Comparison of ENCODE assay signal across 8 cellular contexts in genomic region chr12:124389537-124390441, GRCh38.
DNase-seq lines count a peak whose midpoint lies in the region; ATAC-seq, FAIRE-seq and TF ChIP-seq lines count a peak whose summit lies in the region.

No MANE protein-coding gene starts in this region.

- H3K4me3 ChIP-seq in HCT116 (replicated peaks in 1 of 2; ENCODE audit: low read depth in 1 of 2, low read length in 2 of 2) = no peak overlapping the region
- peak overlapping the region in 1 of 2 donors; percentile 43 for H3K4me3 ChIP-seq in kidney (ENCODE audit: low read length in 2 of 2)

- no TSS peak for BruUV-seq in HCT116 (replicated peaks; lab: Mats Ljungman, UMichigan)

- H3K4me2 ChIP-seq in HCT116 (ENCODE audit: low read length) = peak overlapping the region; percentile 92

- TF ChIP-seq CTCF in HCT116 (IDR thresholded peaks at IDR 0.05 in 2 of 3, conservative IDR thresholded peaks at IDR 0.05 in 1 of 3; ENCODE audit: borderline replicate concordance in 1 of 3, insufficient read depth in 1 of 3, low read depth in 2 of 3, low read length in 2 of 3) (no peak), kidney (IDR thresholded peaks at IDR 0.05; ENCODE audit: borderline replicate concordance, extremely low read depth, insufficient read depth) (no peak)

- POLR2A ChIA-PET in HCT116 (lab: Charles Lee) = interaction anchor here (0.6 kb wide), 1 partner anchor 48 kb away, joined by 3 read pairs; no protein-coding TSS in a partner anchor

- ATAC-seq in HCT116 (no peak), HG03139 (IDR thresholded peaks at IDR 0.05; ENCODE audit: unreplicated experiment) (no peak)
- no peak for ATAC-seq in activated T-helper 17 cell treated with anti-CD3 and anti-CD28 coated beads, Interleukin-2, amount 50 U/mL, for 72 hours (replicated peaks)
- no peak for ATAC-seq in stimulated activated effector memory CD8-positive, alpha-beta T cell treated with anti-CD3 and anti-CD28 coated beads, Interleukin-12 subunit alpha, Interleukin-12 subunit beta, amount 100 ng/mL, for 72 hours

- H3K27ac ChIP-seq in HCT116 (ENCODE audit: low read depth, low read length) (peak overlapping the region; percentile 88), kidney (ENCODE audit: low read depth in 2 of 2, low read length in 2 of 2) (peak overlapping the region; percentile 97 to 99)

- H3K4me3 Mint-ChIP-seq in activated T-helper 17 cell treated with anti-CD3 and anti-CD28 coated beads, Interleukin-2, amount 50 U/mL, for 72 hours = peak overlapping the region; percentile 61
- peak overlapping the region; percentile 51 for H3K4me3 Mint-ChIP-seq in stimulated activated effector memory CD8-positive, alpha-beta T cell treated with anti-CD3 and anti-CD28 coated beads, Interleukin-12 subunit alpha, Interleukin-12 subunit beta, amount 100 ng/mL, for 72 hours

- H3K79me2 ChIP-seq in HCT116 (ENCODE audit: insufficient read depth, low read length) = no peaks in the 10 kb centered on the region

- H3K4me1 ChIP-seq in HCT116 (ENCODE audit: control insufficient read depth in 1 of 2, insufficient read depth in 2 of 2, low read length in 2 of 2) = peaks cover 59 to 89% of the 10 kb centered on the region in 2 experiments
- H3K4me1 ChIP-seq in kidney (ENCODE audit: control insufficient read depth in 1 of 2, insufficient read depth in 1 of 2, low read depth in 1 of 2, low read length in 2 of 2) = peaks cover 43 to 59% of the 10 kb centered on the region in 2 donors

- H3K9me3 ChIP-seq in HCT116 (ENCODE audit: control insufficient read depth in 1 of 2, insufficient read depth in 1 of 2, low read depth in 1 of 2, low read length in 2 of 2) (no peaks in the 10 kb centered on the region), kidney (ENCODE audit: control insufficient read depth in 1 of 2, low read length in 2 of 2) (no peaks in the 10 kb centered on the region)

- no peaks in the 10 kb centered on the region for H3K9me2 ChIP-seq in HCT116 (ENCODE audit: insufficient read depth)

- no peak for FAIRE-seq in kidney (lab: Jason Lieb, UNC)

- DNase-seq in HCT116 (ENCODE audit: low read depth, low spot score) (no peak), kidney (no peak), NCI-H2196 (lab: John Stamatoyannopoulos, UW; ENCODE audit: unreplicated experiment) (no peak), NOMO-1 treated with dmso at 0.1 percent for 144 hours (lab: John Stamatoyannopoulos, UW; ENCODE audit: unreplicated experiment) (no peak), NCI-H146 treated with DMSO at 0.1 percent for 48 hours (lab: John Stamatoyannopoulos, UW; ENCODE audit: unreplicated experiment) (no peak)
- no peak for DNase-seq in stimulated activated effector memory CD8-positive, alpha-beta T cell treated with anti-CD3 and anti-CD28 coated beads, Interleukin-12 subunit alpha, Interleukin-12 subunit beta, amount 100 ng/mL, for 72 hours (ENCODE audit: low spot score in 2 of 2)

- TF ChIP-seq POLR2A in HCT116 (IDR thresholded peaks at IDR 0.05; ENCODE audit: borderline replicate concordance, extremely low read depth, insufficient read depth, insufficient read length) = no peak

- no peaks in the 10 kb centered on the region for H3K27me3 Mint-ChIP-seq in activated T-helper 17 cell treated with anti-CD3 and anti-CD28 coated beads, Interleukin-2, amount 50 U/mL, for 72 hours

- no peaks in the 10 kb centered on the region for H3K9me3 Mint-ChIP-seq in activated T-helper 17 cell treated with anti-CD3 and anti-CD28 coated beads, Interleukin-2, amount 50 U/mL, for 72 hours
- no peaks in the 10 kb centered on the region for H3K9me3 Mint-ChIP-seq in stimulated activated effector memory CD8-positive, alpha-beta T cell treated with anti-CD3 and anti-CD28 coated beads, Interleukin-12 subunit alpha, Interleukin-12 subunit beta, amount 100 ng/mL, for 72 hours

- no peaks in the 10 kb centered on the region for H4K20me1 ChIP-seq in HCT116 (ENCODE audit: insufficient read depth)

- no peak for TF ChIP-seq RAD21 in HCT116 (IDR thresholded peaks at IDR 0.05; ENCODE audit: low read depth)

- CTCF ChIA-PET in HCT116 (lab: Charles Lee) = interaction anchor here (0.7 to 2.2 kb wide), 3 partner anchors 10 to 354 kb away, joined by 4 to 7 read pairs (median 6); no protein-coding TSS in a partner anchor

- peaks cover 10% of the 10 kb centered on the region for H3K4me1 Mint-ChIP-seq in activated T-helper 17 cell treated with anti-CD3 and anti-CD28 coated beads, Interleukin-2, amount 50 U/mL, for 72 hours
- peaks cover 52% of the 10 kb centered on the region for H3K4me1 Mint-ChIP-seq in stimulated activated effector memory CD8-positive, alpha-beta T cell treated with anti-CD3 and anti-CD28 coated beads, Interleukin-12 subunit alpha, Interleukin-12 subunit beta, amount 100 ng/mL, for 72 hours

- H3K9ac ChIP-seq in HCT116 (ENCODE audit: low read length) = peak overlapping the region; percentile 71; the same call in 1 of the 2 replicates
- H3K9ac ChIP-seq in kidney (ENCODE audit: low read length in 2 of 2) = peak overlapping the region in 1 of 2 donors; percentile 69

- RAD21 ChIA-PET in HCT116 (lab: Charles Lee; ENCODE audit: low non-redundant PET in 1 of 2, low total read pairs in 2 of 2, uncharacterized antibody in 2 of 2, unreplicated experiment in 2 of 2) = interaction anchor here in 1 of 2 experiments (0.6 kb wide), 1 partner anchor 515 kb away, joined by 3 read pairs; no protein-coding TSS in a partner anchor

- no peaks in the 10 kb centered on the region for H3K27me3 ChIP-seq in HCT116 (ENCODE audit: insufficient read depth, low read length)

- H3K36me3 ChIP-seq in HCT116 (ENCODE audit: control insufficient read depth in 1 of 2, insufficient read depth in 2 of 2, low read length in 2 of 2) = peaks cover 2% of the 10 kb centered on the region in 2 experiments; a peak in 1 of 4 replicates
- peaks cover 2 to 7% of the 10 kb centered on the region in 2 donors for H3K36me3 ChIP-seq in kidney (ENCODE audit: control insufficient read depth in 1 of 2, insufficient read depth in 2 of 2, low read length in 2 of 2)

- intact Hi-C loops in HCT116 (cut with micrococcal nuclease) (loop anchor here (10.0 kb wide), 1 partner anchor 175 kb away; the partner anchor contains the start of gene NCOR2), kidney (cut with DNase I) (no loop called here)

- peaks cover 15% of the 10 kb centered on the region for H3K36me3 Mint-ChIP-seq in activated T-helper 17 cell treated with anti-CD3 and anti-CD28 coated beads, Interleukin-2, amount 50 U/mL, for 72 hours (ENCODE audit: low read depth)
- peaks cover 50% of the 10 kb centered on the region for H3K36me3 Mint-ChIP-seq in stimulated activated effector memory CD8-positive, alpha-beta T cell treated with anti-CD3 and anti-CD28 coated beads, Interleukin-12 subunit alpha, Interleukin-12 subunit beta, amount 100 ng/mL, for 72 hours

- no peak overlapping the region for H3K27ac Mint-ChIP-seq in activated T-helper 17 cell treated with anti-CD3 and anti-CD28 coated beads, Interleukin-2, amount 50 U/mL, for 72 hours
- peak overlapping the region; percentile 87 for H3K27ac Mint-ChIP-seq in stimulated activated effector memory CD8-positive, alpha-beta T cell treated with anti-CD3 and anti-CD28 coated beads, Interleukin-12 subunit alpha, Interleukin-12 subunit beta, amount 100 ng/mL, for 72 hours

- H2AFZ ChIP-seq in HCT116 (ENCODE audit: low read depth, low read length, poor library complexity, severe bottlenecking) = no peak overlapping the region

TF ChIP-seq in HCT116, 20 proteins besides CTCF, POLR2A, EP300 and RAD21 (continues in another document):
- no peak for TF ChIP-seq EZH2 (IDR thresholded peaks at IDR 0.05)
- TF ChIP-seq REST (IDR thresholded peaks at IDR 0.05; ENCODE audit: low read depth) = no peak
- no peak for TF ChIP-seq JUND (IDR thresholded peaks at IDR 0.05)
- TF ChIP-seq EGR1 (IDR thresholded peaks at IDR 0.05; ENCODE audit: low read depth) = no peak
- TF ChIP-seq ATF3 (IDR thresholded peaks at IDR 0.05) = no peak
- TF ChIP-seq CBX3 (IDR thresholded peaks at IDR 0.05; ENCODE audit: low read depth) = no peak
- no peak for TF ChIP-seq ZFX (IDR thresholded peaks at IDR 0.05)
- TF ChIP-seq FOSL1 (IDR thresholded peaks at IDR 0.05; ENCODE audit: low read depth) = no peak
- no peak for TF ChIP-seq SIN3A (IDR thresholded peaks at IDR 0.05; ENCODE audit: low read depth)
- no peak for TF ChIP-seq SRF (IDR thresholded peaks at IDR 0.05; ENCODE audit: low read depth)
- no peak for TF ChIP-seq CEBPB (IDR thresholded peaks at IDR 0.05; ENCODE audit: low read depth)
- TF ChIP-seq ELF1 (IDR thresholded peaks at IDR 0.05; ENCODE audit: borderline replicate concordance, low read depth) = no peak
- no peak for TF ChIP-seq SP1 (IDR thresholded peaks at IDR 0.05; ENCODE audit: low read depth)
- TF ChIP-seq YY1 (IDR thresholded peaks at IDR 0.05; ENCODE audit: extremely low read depth, insufficient replicate concordance, low read depth, low read length) = no peak
